In the genomic region with DNA sequence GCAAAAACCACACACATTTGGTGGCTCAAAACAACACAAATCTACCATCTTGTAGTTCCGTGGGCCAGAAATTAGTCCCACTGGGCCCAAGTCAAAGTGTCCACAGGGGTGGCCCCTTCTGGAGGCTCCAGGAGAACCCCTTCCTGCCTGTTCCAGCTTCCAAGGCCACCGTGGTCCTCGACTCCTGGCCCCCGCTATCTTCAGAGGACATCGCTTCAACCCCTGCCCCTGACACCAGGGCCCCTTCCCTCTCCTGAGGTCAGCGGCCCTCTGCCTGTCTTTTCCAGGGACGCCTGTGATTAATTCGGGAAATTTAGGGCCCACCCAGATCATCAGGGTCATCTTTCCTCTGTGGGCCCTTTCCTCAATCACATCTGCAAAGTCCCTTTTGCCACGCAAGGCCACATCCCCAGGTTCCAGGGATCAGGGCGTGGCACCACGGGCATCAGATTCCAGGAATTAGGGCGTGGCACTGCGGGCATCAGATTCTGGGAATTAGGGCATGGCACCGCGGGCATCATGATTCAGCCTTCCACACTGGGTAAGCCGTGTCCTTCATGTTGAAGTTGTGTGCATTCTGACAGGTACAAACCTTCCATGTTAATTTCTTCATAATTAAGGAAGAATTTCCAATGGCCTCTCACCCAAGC, we compare ENCODE assay signal across 18 cellular contexts. TPM values are rescaled to one million over a fixed set of nuclear protein-coding genes. Genes with fewer than 3 reads are reported as not detected.
"Had no signal": no experiment of that assay in that cellular context is flagged by ENCODE, and none has a peak within 500 bp of the region (broad histone marks: within the 10 kb centered on the region; RNA-seq: fewer than 3 reads in every experiment).

No MANE protein-coding gene starts in this region.

- H3K4me1 ChIP-seq: neural progenitor cell, parathyroid adenoma had no signal

- H3K79me2 ChIP-seq: parathyroid adenoma had no signal

- H3K27ac Mint-ChIP-seq: neural progenitor cell had no signal

- H3K4me3 ChIP-seq: cardiac muscle cell, coronary artery, heart right ventricle, neural progenitor cell, testis, tibial nerve had no signal

- H3K36me3 ChIP-seq: cardiac muscle cell, heart right ventricle, neural progenitor cell, tibial nerve had no signal

- H3K36me3 Mint-ChIP-seq: neural progenitor cell had no signal

- H3K27me3 ChIP-seq: cardiac muscle cell, neural progenitor cell, testis, tibial nerve had no signal

- H3K9me3 ChIP-seq: heart right ventricle, testis, tibial nerve had no signal

- H2AFZ ChIP-seq: neural progenitor cell, parathyroid adenoma had no signal

- DNase-seq: effector CD8-positive, alpha-beta T cell; heart right ventricle; kidney glomerular epithelial cell; mammary epithelial cell; naive thymus-derived CD4-positive, alpha-beta T cell; nucleus accumbens; small intestine; stimulated activated CD4-positive, alpha-beta T cell treated with anti-CD3 and anti-CD28 coated beads, Interleukin-2, amount 100 ng/mL, for 48 hours; stimulated activated naive CD8-positive, alpha-beta T cell treated with anti-CD3 and anti-CD28 coated beads, Interleukin-15, Interleukin-2, amounts not matched to agents 100 U/mL and 50 U/mL, for 24 hours; testis had no signal

- H3K4me2 ChIP-seq: neural progenitor cell had no signal

- H3K27me3 Mint-ChIP-seq: naive thymus-derived CD4-positive, alpha-beta T cell had no signal

- H3K4me3 Mint-ChIP-seq: naive thymus-derived CD4-positive, alpha-beta T cell; neural progenitor cell had no signal

- ATAC-seq: heart right ventricle; naive thymus-derived CD4-positive, alpha-beta T cell; stimulated activated naive CD8-positive, alpha-beta T cell treated with anti-CD3 and anti-CD28 coated beads, Interleukin-15, Interleukin-2, amounts not matched to agents 100 U/mL and 50 U/mL, for 24 hours had no signal

- H3K27ac ChIP-seq: cardiac muscle cell, coronary artery, heart right ventricle, neural progenitor cell, parathyroid adenoma, testis, tibial nerve had no signal

RNA-seq across cellular contexts. Expression of a gene that starts 59.9 kb away (rescaled TPM):
- total RNA-seq: dermis microvascular lymphatic vessel endothelial cell; mammary epithelial cell; mononuclear cell; naive thymus-derived CD4-positive, alpha-beta T cell; pulmonary artery endothelial cell had no signal
